ENCODE assay signal across 28 cellular contexts in genomic region chr7:3771906-3772305, GRCh38.
"Had no signal": no experiment of that assay in that cellular context is flagged by ENCODE, and none has a peak within 500 bp of the region (broad histone marks: within the 10 kb centered on the region; RNA-seq: fewer than 3 reads in every experiment).

No MANE protein-coding gene starts in this region.

- H3K27ac ChIP-seq: neural progenitor cell, ovary, parathyroid adenoma, psoas muscle, skin epidermis, spleen, suprapubic skin, testis, tibial artery, transverse colon, upper lobe of right lung, vagina had no signal

- H2AFZ ChIP-seq: neural progenitor cell, parathyroid adenoma had no signal

- DNase-seq: natural killer cell; occipital lobe; ovary; posterior cingulate gyrus; psoas muscle; right cardiac atrium; spleen; stimulated activated CD4-positive, alpha-beta T cell treated with anti-CD3 and anti-CD28 coated beads, Interleukin-12 subunit alpha, Interleukin-12 subunit beta, amount 100 ng/mL, for 4 hours; stimulated activated CD4-positive, alpha-beta T cell treated with anti-CD3 and anti-CD28 coated beads, Interleukin-1b, Interleukin-23, amount 100 ng/mL, for 48 hours; stimulated activated CD4-positive, alpha-beta T cell treated with anti-CD3 and anti-CD28 coated beads, Interleukin-4, amount 100 ng/mL, for 1 hour; stimulated activated CD4-positive, alpha-beta T cell treated with anti-CD3 and anti-CD28 coated beads, Interleukin-4, amount 100 ng/mL, for 4 hours; stimulated activated CD8-positive, alpha-beta memory T cell treated with anti-CD3 and anti-CD28 coated beads, Interleukin-4, amount 100 ng/mL, for 48 hours; stimulated activated naive CD4-positive, alpha-beta T cell; stimulated activated naive CD8-positive, alpha-beta T cell treated with anti-CD3 and anti-CD28 coated beads, Interleukin-15, amount 100 ng/mL, for 72 hours; stimulated activated naive CD8-positive, alpha-beta T cell treated with anti-CD3 and anti-CD28 coated beads, Interleukin-15, Interleukin-2, amounts not matched to agents 100 U/mL and 50 U/mL, for 24 hours; substantia nigra; testis; tibial artery; transverse colon; upper lobe of right lung had no signal

- H3K4me3 ChIP-seq: neural progenitor cell, ovary, psoas muscle, skin epidermis, smooth muscle cell, spleen, suprapubic skin, testis, tibial artery, transverse colon, upper lobe of right lung, vagina had no signal

- H3K9ac ChIP-seq: neural progenitor cell, parathyroid adenoma had no signal

- H3K79me2 ChIP-seq: parathyroid adenoma had no signal

- H3K27me3 ChIP-seq: neural progenitor cell, ovary, spleen, suprapubic skin, testis, tibial artery, transverse colon, upper lobe of right lung, vagina had no signal

- H3K4me1 ChIP-seq: neural progenitor cell, parathyroid adenoma, psoas muscle, spleen, suprapubic skin, testis, tibial artery, transverse colon, upper lobe of right lung, vagina had no signal

- ATAC-seq: natural killer cell; psoas muscle; right cardiac atrium; sciatic nerve; stimulated activated memory B cell treated with anti-CD40 and anti-IgM and Interleukin-4, amounts not matched to agents 10 μg/mL and 1 μg/mL and 100 μg/mL, for 72 hours; stimulated activated naive CD8-positive, alpha-beta T cell treated with anti-CD3 and anti-CD28 coated beads, Interleukin-15, amount 100 ng/mL, for 72 hours; stimulated activated naive CD8-positive, alpha-beta T cell treated with anti-CD3 and anti-CD28 coated beads, Interleukin-15, Interleukin-2, amounts not matched to agents 100 U/mL and 50 U/mL, for 24 hours; upper lobe of right lung had no signal

- H3K9me3 ChIP-seq: ovary, psoas muscle, suprapubic skin, testis, tibial artery, transverse colon, upper lobe of right lung, vagina had no signal

- H3K4me2 ChIP-seq: neural progenitor cell, smooth muscle cell had no signal

- H3K36me3 ChIP-seq: neural progenitor cell, ovary, spleen, suprapubic skin, tibial artery, transverse colon, upper lobe of right lung, vagina had no signal
